2 cellular contexts compared by ENCODE assay signal in the genomic region with DNA sequence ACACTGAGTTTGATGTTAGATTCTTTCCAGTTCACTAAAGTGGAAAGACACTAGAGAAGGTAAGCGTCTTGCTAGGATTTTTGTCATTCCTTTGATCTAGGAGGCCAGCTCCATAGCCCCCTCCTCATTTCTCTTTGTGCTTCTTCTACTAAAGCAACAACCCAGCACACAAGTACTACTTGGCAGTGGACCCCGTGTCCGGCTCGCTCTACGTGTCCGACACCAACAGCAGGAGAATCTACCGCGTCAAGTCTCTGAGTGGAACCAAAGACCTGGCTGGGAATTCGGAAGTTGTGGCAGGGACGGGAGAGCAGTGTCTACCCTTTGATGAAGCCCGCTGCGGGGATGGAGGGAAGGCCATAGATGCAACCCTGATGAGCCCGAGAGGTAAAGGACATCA.
A peak's percentile ranks its signal among the peaks of the same experiment; 100 is the strongest.
TF ChIP-seq lines count a peak whose summit lies in the region.

No MANE protein-coding gene starts in this region.

TF ChIP-seq in WTC11, 78 proteins besides CTCF, POLR2A, EP300 and RAD21:
- TF ChIP-seq, protein P1, sequence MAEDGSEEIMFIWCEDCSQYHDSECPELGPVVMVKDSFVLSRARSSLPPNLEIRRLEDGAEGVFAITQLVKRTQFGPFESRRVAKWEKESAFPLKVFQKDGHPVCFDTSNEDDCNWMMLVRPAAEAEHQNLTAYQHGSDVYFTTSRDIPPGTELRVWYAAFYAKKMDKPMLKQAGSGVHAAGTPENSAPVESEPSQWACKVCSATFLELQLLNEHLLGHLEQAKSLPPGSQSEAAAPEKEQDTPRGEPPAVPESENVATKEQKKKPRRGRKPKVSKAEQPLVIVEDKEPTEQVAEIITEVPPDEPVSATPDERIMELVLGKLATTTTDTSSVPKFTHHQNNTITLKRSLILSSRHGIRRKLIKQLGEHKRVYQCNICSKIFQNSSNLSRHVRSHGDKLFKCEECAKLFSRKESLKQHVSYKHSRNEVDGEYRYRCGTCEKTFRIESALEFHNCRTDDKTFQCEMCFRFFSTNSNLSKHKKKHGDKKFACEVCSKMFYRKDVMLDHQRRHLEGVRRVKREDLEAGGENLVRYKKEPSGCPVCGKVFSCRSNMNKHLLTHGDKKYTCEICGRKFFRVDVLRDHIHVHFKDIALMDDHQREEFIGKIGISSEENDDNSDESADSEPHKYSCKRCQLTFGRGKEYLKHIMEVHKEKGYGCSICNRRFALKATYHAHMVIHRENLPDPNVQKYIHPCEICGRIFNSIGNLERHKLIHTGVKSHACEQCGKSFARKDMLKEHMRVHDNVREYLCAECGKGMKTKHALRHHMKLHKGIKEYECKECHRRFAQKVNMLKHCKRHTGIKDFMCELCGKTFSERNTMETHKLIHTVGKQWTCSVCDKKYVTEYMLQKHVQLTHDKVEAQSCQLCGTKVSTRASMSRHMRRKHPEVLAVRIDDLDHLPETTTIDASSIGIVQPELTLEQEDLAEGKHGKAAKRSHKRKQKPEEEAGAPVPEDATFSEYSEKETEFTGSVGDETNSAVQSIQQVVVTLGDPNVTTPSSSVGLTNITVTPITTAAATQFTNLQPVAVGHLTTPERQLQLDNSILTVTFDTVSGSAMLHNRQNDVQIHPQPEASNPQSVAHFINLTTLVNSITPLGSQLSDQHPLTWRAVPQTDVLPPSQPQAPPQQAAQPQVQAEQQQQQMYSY (CRISPR knock-in tag; IDR thresholded peaks at IDR 0.05): peak; percentile 63
- TF ChIP-seq, protein P2, sequence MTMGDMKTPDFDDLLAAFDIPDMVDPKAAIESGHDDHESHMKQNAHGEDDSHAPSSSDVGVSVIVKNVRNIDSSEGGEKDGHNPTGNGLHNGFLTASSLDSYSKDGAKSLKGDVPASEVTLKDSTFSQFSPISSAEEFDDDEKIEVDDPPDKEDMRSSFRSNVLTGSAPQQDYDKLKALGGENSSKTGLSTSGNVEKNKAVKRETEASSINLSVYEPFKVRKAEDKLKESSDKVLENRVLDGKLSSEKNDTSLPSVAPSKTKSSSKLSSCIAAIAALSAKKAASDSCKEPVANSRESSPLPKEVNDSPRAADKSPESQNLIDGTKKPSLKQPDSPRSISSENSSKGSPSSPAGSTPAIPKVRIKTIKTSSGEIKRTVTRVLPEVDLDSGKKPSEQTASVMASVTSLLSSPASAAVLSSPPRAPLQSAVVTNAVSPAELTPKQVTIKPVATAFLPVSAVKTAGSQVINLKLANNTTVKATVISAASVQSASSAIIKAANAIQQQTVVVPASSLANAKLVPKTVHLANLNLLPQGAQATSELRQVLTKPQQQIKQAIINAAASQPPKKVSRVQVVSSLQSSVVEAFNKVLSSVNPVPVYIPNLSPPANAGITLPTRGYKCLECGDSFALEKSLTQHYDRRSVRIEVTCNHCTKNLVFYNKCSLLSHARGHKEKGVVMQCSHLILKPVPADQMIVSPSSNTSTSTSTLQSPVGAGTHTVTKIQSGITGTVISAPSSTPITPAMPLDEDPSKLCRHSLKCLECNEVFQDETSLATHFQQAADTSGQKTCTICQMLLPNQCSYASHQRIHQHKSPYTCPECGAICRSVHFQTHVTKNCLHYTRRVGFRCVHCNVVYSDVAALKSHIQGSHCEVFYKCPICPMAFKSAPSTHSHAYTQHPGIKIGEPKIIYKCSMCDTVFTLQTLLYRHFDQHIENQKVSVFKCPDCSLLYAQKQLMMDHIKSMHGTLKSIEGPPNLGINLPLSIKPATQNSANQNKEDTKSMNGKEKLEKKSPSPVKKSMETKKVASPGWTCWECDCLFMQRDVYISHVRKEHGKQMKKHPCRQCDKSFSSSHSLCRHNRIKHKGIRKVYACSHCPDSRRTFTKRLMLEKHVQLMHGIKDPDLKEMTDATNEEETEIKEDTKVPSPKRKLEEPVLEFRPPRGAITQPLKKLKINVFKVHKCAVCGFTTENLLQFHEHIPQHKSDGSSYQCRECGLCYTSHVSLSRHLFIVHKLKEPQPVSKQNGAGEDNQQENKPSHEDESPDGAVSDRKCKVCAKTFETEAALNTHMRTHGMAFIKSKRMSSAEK (CRISPR knock-in tag; IDR thresholded peaks at IDR 0.05; ENCODE audit: borderline replicate concordance): no peak
- TF ChIP-seq ZBTB21 (CRISPR knock-in tag; IDR thresholded peaks at IDR 0.05; ENCODE audit: borderline replicate concordance) (no peak), SP1 (CRISPR knock-in tag; conservative IDR thresholded peaks at IDR 0.05) (no peak)
- TF ChIP-seq, protein P3, sequence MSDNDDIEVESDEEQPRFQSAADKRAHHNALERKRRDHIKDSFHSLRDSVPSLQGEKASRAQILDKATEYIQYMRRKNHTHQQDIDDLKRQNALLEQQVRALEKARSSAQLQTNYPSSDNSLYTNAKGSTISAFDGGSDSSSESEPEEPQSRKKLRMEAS (CRISPR knock-in tag; IDR thresholded peaks at IDR 0.05): no peak

TF ChIP-seq in H1, 55 proteins besides CTCF, POLR2A, EP300 and RAD21 (continued from another document):
- TF ChIP-seq BCL11A (IDR thresholded peaks at IDR 0.05; ENCODE audit: low read depth in 2 of 2, low read length in 2 of 2): no peak
- TF ChIP-seq, protein P4, sequence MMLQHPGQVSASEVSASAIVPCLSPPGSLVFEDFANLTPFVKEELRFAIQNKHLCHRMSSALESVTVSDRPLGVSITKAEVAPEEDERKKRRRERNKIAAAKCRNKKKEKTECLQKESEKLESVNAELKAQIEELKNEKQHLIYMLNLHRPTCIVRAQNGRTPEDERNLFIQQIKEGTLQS (IDR thresholded peaks at IDR 0.05; ENCODE audit: insufficient read depth, low read depth, low read length): no peak
- no peak for TF ChIP-seq TEAD4 (IDR thresholded peaks at IDR 0.05; ENCODE audit: low read depth, low read length)
- TF ChIP-seq HDAC2 (IDR thresholded peaks at IDR 0.05; ENCODE audit: borderline replicate concordance in 1 of 2, low read depth in 2 of 2, low read length in 2 of 2): no peak
- TF ChIP-seq EZH2 (IDR thresholded peaks at IDR 0.05; ENCODE audit: low read depth, low read length, severe bottlenecking): no peak
- TF ChIP-seq, protein P5, sequence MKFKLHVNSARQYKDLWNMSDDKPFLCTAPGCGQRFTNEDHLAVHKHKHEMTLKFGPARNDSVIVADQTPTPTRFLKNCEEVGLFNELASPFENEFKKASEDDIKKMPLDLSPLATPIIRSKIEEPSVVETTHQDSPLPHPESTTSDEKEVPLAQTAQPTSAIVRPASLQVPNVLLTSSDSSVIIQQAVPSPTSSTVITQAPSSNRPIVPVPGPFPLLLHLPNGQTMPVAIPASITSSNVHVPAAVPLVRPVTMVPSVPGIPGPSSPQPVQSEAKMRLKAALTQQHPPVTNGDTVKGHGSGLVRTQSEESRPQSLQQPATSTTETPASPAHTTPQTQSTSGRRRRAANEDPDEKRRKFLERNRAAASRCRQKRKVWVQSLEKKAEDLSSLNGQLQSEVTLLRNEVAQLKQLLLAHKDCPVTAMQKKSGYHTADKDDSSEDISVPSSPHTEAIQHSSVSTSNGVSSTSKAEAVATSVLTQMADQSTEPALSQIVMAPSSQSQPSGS (IDR thresholded peaks at IDR 0.05; ENCODE audit: low read length): no peak
- no peak for TF ChIP-seq EGR1 (IDR thresholded peaks at IDR 0.05; ENCODE audit: borderline replicate concordance, low read depth, low read length)
- TF ChIP-seq, protein P6, sequence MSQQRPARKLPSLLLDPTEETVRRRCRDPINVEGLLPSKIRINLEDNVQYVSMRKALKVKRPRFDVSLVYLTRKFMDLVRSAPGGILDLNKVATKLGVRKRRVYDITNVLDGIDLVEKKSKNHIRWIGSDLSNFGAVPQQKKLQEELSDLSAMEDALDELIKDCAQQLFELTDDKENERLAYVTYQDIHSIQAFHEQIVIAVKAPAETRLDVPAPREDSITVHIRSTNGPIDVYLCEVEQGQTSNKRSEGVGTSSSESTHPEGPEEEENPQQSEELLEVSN (IDR thresholded peaks at IDR 0.05): no peak
- no peak for TF ChIP-seq CHD2 (IDR thresholded peaks at IDR 0.05; ENCODE audit: low read length)
- no peak for TF ChIP-seq SAP30 (IDR thresholded peaks at IDR 0.05; ENCODE audit: insufficient read depth, insufficient replicate concordance, low read length)
- no peak for TF ChIP-seq YY1 (IDR thresholded peaks at IDR 0.05; ENCODE audit: low read depth, low read length)
- TF ChIP-seq RFX5 (IDR thresholded peaks at IDR 0.05; ENCODE audit: borderline replicate concordance, low read depth, low read length): no peak
- TF ChIP-seq JUND (IDR thresholded peaks at IDR 0.05; ENCODE audit: low read length): no peak
- no peak for TF ChIP-seq NRF1 (IDR thresholded peaks at IDR 0.05; ENCODE audit: low read depth, low read length)
